8 cellular contexts compared by ENCODE assay signal in genomic region chr6:16316741-16317251, GRCh38.
DNase-seq lines count a peak whose midpoint lies in the region; ATAC-seq and TF ChIP-seq lines count a peak whose summit lies in the region.

No MANE protein-coding gene starts in this region.

- no peak for TF ChIP-seq EP300 in gastroesophageal sphincter (IDR thresholded peaks at IDR 0.05)

- H3K27ac ChIP-seq in WERI-Rb-1 (no peak overlapping the region), gastroesophageal sphincter (no peak overlapping the region)

- H3K36me3 ChIP-seq in MG63 (no peaks in the 10 kb centered on the region), WERI-Rb-1 (no peaks in the 10 kb centered on the region), gastroesophageal sphincter (no peaks in the 10 kb centered on the region)

- TF ChIP-seq CTCF in WERI-Rb-1 (IDR thresholded peaks at IDR 0.05; ENCODE audit: low read depth, low read length) (peak; percentile 76), gastroesophageal sphincter (IDR thresholded peaks at IDR 0.05) (peak; percentile 34 to 67 (median 56))

- peak overlapping the region; percentile 87 for H3K27ac Mint-ChIP-seq in stimulated activated effector memory CD8-positive, alpha-beta T cell treated with anti-CD3 and anti-CD28 coated beads, Interleukin-12 subunit alpha, Interleukin-12 subunit beta, amount 100 ng/mL, for 72 hours

- H3K27me3 ChIP-seq in MG63 (no peaks in the 10 kb centered on the region), WERI-Rb-1 (ENCODE audit: insufficient read depth, low read depth, severe bottlenecking) (no peaks in the 10 kb centered on the region), gastroesophageal sphincter (no peaks in the 10 kb centered on the region)

- H3K9me3 Mint-ChIP-seq in stimulated activated effector memory CD8-positive, alpha-beta T cell treated with anti-CD3 and anti-CD28 coated beads, Interleukin-12 subunit alpha, Interleukin-12 subunit beta, amount 100 ng/mL, for 72 hours, result no peaks in the 10 kb centered on the region

- peaks cover 65% of the 10 kb centered on the region for H3K4me1 Mint-ChIP-seq in stimulated activated effector memory CD8-positive, alpha-beta T cell treated with anti-CD3 and anti-CD28 coated beads, Interleukin-12 subunit alpha, Interleukin-12 subunit beta, amount 100 ng/mL, for 72 hours

- ATAC-seq in gastroesophageal sphincter, result no peak
- peak; percentile 65 for ATAC-seq in stimulated activated effector memory CD8-positive, alpha-beta T cell treated with anti-CD3 and anti-CD28 coated beads, Interleukin-12 subunit alpha, Interleukin-12 subunit beta, amount 100 ng/mL, for 72 hours
- ATAC-seq in HG03520 (IDR thresholded peaks at IDR 0.05; ENCODE audit: unreplicated experiment), result no peak
- ATAC-seq in HG03025 (IDR thresholded peaks at IDR 0.05; ENCODE audit: low FRiP score, unreplicated experiment), result no peak

- H3K4me3 ChIP-seq in MG63 (no peak overlapping the region), WERI-Rb-1 (ENCODE audit: low read depth, low read length) (no peak overlapping the region), gastroesophageal sphincter (no peak overlapping the region)

- DNase-seq in activated CD4-positive, alpha-beta T cell treated with anti-CD3 and anti-CD28 coated beads for 48 hours, result peak; percentile 39
- DNase-seq in activated CD4-positive, alpha-beta T cell treated with anti-CD3 and anti-CD28 coated beads for 1 hour, result no peak
- DNase-seq in MG63, result peak; percentile 73
- DNase-seq in WERI-Rb-1, result peak; percentile 43
- DNase-seq in stimulated activated effector memory CD8-positive, alpha-beta T cell treated with anti-CD3 and anti-CD28 coated beads, Interleukin-12 subunit alpha, Interleukin-12 subunit beta, amount 100 ng/mL, for 72 hours (ENCODE audit: low spot score in 2 of 2), result peak in 1 of 2 donors; percentile 62

- peak overlapping the region; percentile 65 for H3K4me3 Mint-ChIP-seq in stimulated activated effector memory CD8-positive, alpha-beta T cell treated with anti-CD3 and anti-CD28 coated beads, Interleukin-12 subunit alpha, Interleukin-12 subunit beta, amount 100 ng/mL, for 72 hours

- peaks cover 53% of the 10 kb centered on the region for H3K36me3 Mint-ChIP-seq in stimulated activated effector memory CD8-positive, alpha-beta T cell treated with anti-CD3 and anti-CD28 coated beads, Interleukin-12 subunit alpha, Interleukin-12 subunit beta, amount 100 ng/mL, for 72 hours

- 51 to 71% methylated on average over 7 of the region's 7 CpGs for WGBS in gastroesophageal sphincter (ENCODE audit: low coverage in 1 of 2), 2 donors

- no peak for TF ChIP-seq POLR2A in gastroesophageal sphincter (IDR thresholded peaks at IDR 0.05)

- no peaks in the 10 kb centered on the region for H3K9me3 ChIP-seq in MG63
- no peaks in the 10 kb centered on the region for H3K9me3 ChIP-seq in WERI-Rb-1 (ENCODE audit: severe bottlenecking)
- H3K9me3 ChIP-seq in gastroesophageal sphincter, result no peaks in the 10 kb centered on the region

- H3K4me1 ChIP-seq in gastroesophageal sphincter, result peaks cover 3 to 52% (median 28%) of the 10 kb centered on the region in 3 donors
